ENCODE assay signal across 13 cellular contexts in the genomic region with DNA sequence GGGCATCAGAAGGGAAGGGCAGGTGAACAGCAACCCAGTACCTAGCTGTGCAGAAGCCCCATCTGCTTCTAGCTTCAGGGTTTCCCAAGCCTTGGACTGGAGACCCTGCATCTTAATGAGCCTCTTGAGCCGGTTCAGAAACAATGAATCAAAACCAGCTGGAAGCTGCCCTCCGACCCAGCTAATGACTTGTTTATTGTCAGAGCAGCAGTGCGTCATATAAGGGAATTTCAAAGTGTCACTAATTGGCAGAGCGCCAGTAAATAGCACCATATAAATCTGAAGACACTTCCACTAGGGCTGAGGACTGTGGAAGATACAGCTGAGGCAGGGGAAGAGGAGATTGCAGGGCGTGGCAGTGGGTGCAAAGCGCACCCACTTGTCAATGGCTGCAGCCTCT.
DNase-seq lines count a peak whose midpoint lies in the region; ATAC-seq and TF ChIP-seq lines count a peak whose summit lies in the region.
"Had no signal": no experiment of that assay in that cellular context is flagged by ENCODE, and none has a peak within 500 bp of the region (broad histone marks: within the 10 kb centered on the region; RNA-seq: fewer than 3 reads in every experiment).

No MANE protein-coding gene starts in this region.

- H3K4me3 Mint-ChIP-seq in nephron = peak overlapping the region in 1 of 3 experiments; percentile 31
- H3K4me3 Mint-ChIP-seq: activated T-helper 17 cell treated with anti-CD3 and anti-CD28 coated beads, Interleukin-2, amount 50 U/mL, for 72 hours; WTC11 had no signal

- peaks cover 17% of the 10 kb centered on the region for H3K9me3 Mint-ChIP-seq in nephron

- peak; percentile 2; the same call in 1 of the 2 replicates for TF ChIP-seq RAD21 in Ishikawa (IDR thresholded peaks at IDR 0.05; ENCODE audit: low read depth)

- ATAC-seq in HG03045 (IDR thresholded peaks at IDR 0.05; ENCODE audit: unreplicated experiment) = no peak
- ATAC-seq in GM21529 (IDR thresholded peaks at IDR 0.05; ENCODE audit: unreplicated experiment) = no peak
- ATAC-seq: activated T-helper 17 cell treated with anti-CD3 and anti-CD28 coated beads, Interleukin-2, amount 50 U/mL, for 72 hours; esophagus mucosa; WTC11 had no signal

- peak overlapping the region; percentile 65 to 76 (median 67) for H3K27ac Mint-ChIP-seq in nephron
- H3K27ac Mint-ChIP-seq: activated T-helper 17 cell treated with anti-CD3 and anti-CD28 coated beads, Interleukin-2, amount 50 U/mL, for 72 hours; WTC11 had no signal

- TF ChIP-seq EP300 in Ishikawa (IDR thresholded peaks at IDR 0.05; ENCODE audit: borderline replicate concordance) = no peak

- TF ChIP-seq CTCF in choroid plexus epithelial cell (conservative IDR thresholded peaks at IDR 0.05; ENCODE audit: low read depth, low read length) = no peak
- TF ChIP-seq CTCF in nephron (IDR thresholded peaks at IDR 0.05; ENCODE audit: unreplicated experiment in 3 of 3) = no peak

- H3K4me1 Mint-ChIP-seq in nephron = peaks cover 65% of the 10 kb centered on the region

- DNase-seq in DMS53 treated with DMSO at 0.1 percent for 48 hours (lab: John Stamatoyannopoulos, UW; ENCODE audit: unreplicated experiment) (peak; percentile 11), choroid plexus epithelial cell (ENCODE audit: low read depth) (peak; percentile 18), SW 1271 (lab: John Stamatoyannopoulos, UW) (no peak), NCI-H1092 (lab: John Stamatoyannopoulos, UW) (no peak)
- DNase-seq: NCI-H1694 treated with DMSO at 0.1 percent for 48 hours, SHP77 treated with DMSO at 0.1 percent for 48 hours had no signal

- H3K36me3 Mint-ChIP-seq in nephron (ENCODE audit: low read depth) = peaks cover 4% of the 10 kb centered on the region

- H3K27me3 Mint-ChIP-seq in nephron (ENCODE audit: low read depth) = peaks cover 10% of the 10 kb centered on the region

- H3K4me3 ChIP-seq in choroid plexus epithelial cell (ENCODE audit: low read depth, low read length) = no peak overlapping the region

TF ChIP-seq in Ishikawa, 13 proteins besides CTCF, POLR2A, EP300 and RAD21:
- TF ChIP-seq TEAD4 (IDR thresholded peaks at IDR 0.05) (peak; percentile 52), NFIC (IDR thresholded peaks at IDR 0.05) (peak; percentile 89)
- TF ChIP-seq, protein P1, sequence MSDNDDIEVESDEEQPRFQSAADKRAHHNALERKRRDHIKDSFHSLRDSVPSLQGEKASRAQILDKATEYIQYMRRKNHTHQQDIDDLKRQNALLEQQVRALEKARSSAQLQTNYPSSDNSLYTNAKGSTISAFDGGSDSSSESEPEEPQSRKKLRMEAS (IDR thresholded peaks at IDR 0.05) = no peak
TF ChIP-seq in Ishikawa: peak in this region for 2.

Comparison
In these comparisons a context has a peak if more than half of its experiments do, and no peak if none do; other contexts are left out.
1. DNase-seq: peak in DMS53 treated with DMSO at 0.1 percent for 48 hours (single experiment) and choroid plexus epithelial cell (single experiment); none in SW 1271 (0 of 2) and NCI-H1092 (single experiment).